Comparison of ENCODE assay signal across 9 cellular contexts in genomic region chr16:578870-579405, GRCh38. TPM values are rescaled to one million over a fixed set of nuclear protein-coding genes. Genes with fewer than 3 reads are reported as not detected.
DNase-seq lines count a peak whose midpoint lies in the region; ATAC-seq, FAIRE-seq and TF ChIP-seq lines count a peak whose summit lies in the region.
"Had no signal": no experiment of that assay in that cellular context is flagged by ENCODE, and none has a peak within 500 bp of the region (broad histone marks: within the 10 kb centered on the region; RNA-seq: fewer than 3 reads in every experiment).

No MANE protein-coding gene starts in this region.

- H3K27me3 ChIP-seq in Panc1 (ENCODE audit: control insufficient read depth, insufficient read depth, low read length) (no peaks in the 10 kb centered on the region), cardiac muscle cell (no peaks in the 10 kb centered on the region), rectal smooth muscle tissue (ENCODE audit: control insufficient read depth, insufficient read depth, low read length) (no peaks in the 10 kb centered on the region)

- intact Hi-C loops in Panc1 (cut with micrococcal nuclease; ENCODE audit: unreplicated experiment): no loop called here

- ATAC-seq in GM19023 (IDR thresholded peaks at IDR 0.05; ENCODE audit: unreplicated experiment): peak; percentile 51
- peak; percentile 86 for ATAC-seq in Panc1
- no peak for ATAC-seq in GM18873 (IDR thresholded peaks at IDR 0.05; ENCODE audit: low FRiP score, unreplicated experiment)

- DNase-seq in Panc1 (ENCODE audit: low read depth, low spot score) (peak; percentile 30), cardiac muscle cell (ENCODE audit: low read depth in 1 of 2, low spot score in 1 of 2) (peak; percentile 86 to 89), H54 (ENCODE audit: insufficient read length, low spot score) (no peak)
- peak; percentile 72 for DNase-seq in activated naive CD4-positive, alpha-beta T cell treated with Interleukin-2 at 50 U/mL for 16 hours

- POLR2A ChIA-PET in Panc1 (lab: Charles Lee): no interaction called here

- peak overlapping the region in 1 of 2 experiments; percentile 27; a peak in 1 of 4 replicates for H3K4me3 ChIP-seq in Panc1 (ENCODE audit: low read depth in 2 of 2, low read length in 2 of 2)
- H3K4me3 ChIP-seq in cardiac muscle cell: peak overlapping the region; percentile 14
- peak overlapping the region; percentile 60 for H3K4me3 ChIP-seq in rectal smooth muscle tissue (ENCODE audit: low read length)

- CTCF ChIA-PET in Panc1 (lab: Charles Lee): no interaction called here

- in situ Hi-C loops in Panc1 (cut with HindIII; ENCODE audit: low pct_unique_long_range_greater_than_20kb, low sequenced_read_pairs): no loop called here

- no TSS peak for BruUV-seq in Panc1 (replicated peaks; lab: Mats Ljungman, UMichigan)

- H3K4me1 ChIP-seq in Panc1 (ENCODE audit: control insufficient read depth, insufficient read depth, low read length): peaks cover 16% of the 10 kb centered on the region
- H3K4me1 ChIP-seq in cardiac muscle cell (ENCODE audit: low read depth): peaks cover 6% of the 10 kb centered on the region
- no peaks in the 10 kb centered on the region for H3K4me1 ChIP-seq in rectal smooth muscle tissue (ENCODE audit: control insufficient read depth, insufficient read depth, low read length)

- no peak for TF ChIP-seq POLR2A in H54 (IDR thresholded peaks at IDR 0.05; ENCODE audit: low read depth, low read length)

- no peaks in the 10 kb centered on the region for H3K36me3 ChIP-seq in Panc1 (ENCODE audit: control insufficient read depth, insufficient read depth, low read length)
- no peaks in the 10 kb centered on the region for H3K36me3 ChIP-seq in cardiac muscle cell
- H3K36me3 ChIP-seq in rectal smooth muscle tissue (ENCODE audit: control insufficient read depth, insufficient read depth, low read length): peaks cover 2% of the 10 kb centered on the region

- H3K27ac ChIP-seq in 22Rv1 (no peak overlapping the region), Panc1 (ENCODE audit: low read length) (no peak overlapping the region), cardiac muscle cell (no peak overlapping the region), rectal smooth muscle tissue (ENCODE audit: low read depth, low read length) (no peak overlapping the region)

- TF ChIP-seq CTCF in 22Rv1 (IDR thresholded peaks at IDR 0.05) (peak; percentile 76), Panc1 (IDR thresholded peaks at IDR 0.05) (peak; percentile 92), cardiac muscle cell (IDR thresholded peaks at IDR 0.05; ENCODE audit: low read depth, low read length) (peak; percentile 92)

- H3K9ac ChIP-seq in rectal smooth muscle tissue (ENCODE audit: low read length): no peak overlapping the region

- H3K9me3 ChIP-seq in Panc1 (ENCODE audit: control insufficient read depth, insufficient read depth, low read depth, low read length): no peaks in the 10 kb centered on the region
- H3K9me3 ChIP-seq in cardiac muscle cell (ENCODE audit: low read depth): no peaks in the 10 kb centered on the region

- no peak for FAIRE-seq in H54 (lab: Jason Lieb, UNC)
- FAIRE-seq: frontal cortex had no signal

RNA-seq across cellular contexts. Expression of gene PIGQ, which starts 9.2 kb away (rescaled TPM):
- total RNA-seq in Panc1 (2021; ENCODE audit: unreplicated experiment) (83.5 TPM), cardiac muscle cell (124 and 126 TPM in 2 replicates)
- 84.1 TPM for polyA plus RNA-seq in Panc1 (2012; ENCODE audit: insufficient read length)
- polyA plus RNA-seq in cardiac muscle cell: 89.2 and 110 TPM in 2 replicates

RNA-seq across cellular contexts. Expression of gene RAB40C, which starts 10.9 kb away (rescaled TPM):
- 30.7 TPM for total RNA-seq in Panc1 (2021; ENCODE audit: unreplicated experiment)
- polyA plus RNA-seq in Panc1 (2012; ENCODE audit: insufficient read length): 44.4 TPM
- 40.7 and 45.9 TPM in 2 replicates for total RNA-seq in cardiac muscle cell
- 30.8 and 36.9 TPM in 2 replicates for polyA plus RNA-seq in cardiac muscle cell

RNA-seq across cellular contexts. Expression of gene NHLRC4, which starts 12.1 kb away (rescaled TPM):
- total RNA-seq in Panc1 (2021; ENCODE audit: unreplicated experiment) (4.0 TPM), cardiac muscle cell (3.6 and 3.9 TPM in 2 replicates)
- polyA plus RNA-seq in Panc1 (2012; ENCODE audit: insufficient read length): 5.2 TPM
- 2.2 and 2.6 TPM in 2 replicates for polyA plus RNA-seq in cardiac muscle cell

RNA-seq across cellular contexts. Expression of gene PRR35, which starts 18.7 kb away (rescaled TPM):
- total RNA-seq in Panc1 (2021; ENCODE audit: unreplicated experiment) (2.2 TPM), cardiac muscle cell (0.14 and 0.66 TPM in 2 replicates)
- 3.9 TPM for polyA plus RNA-seq in Panc1 (2012; ENCODE audit: insufficient read length)
- polyA plus RNA-seq in cardiac muscle cell: 0.40 TPM in 1 of 2 replicates, not detected in the other
- total RNA-seq: frontal cortex had no signal

RNA-seq across cellular contexts. Expression of gene CAPN15, which starts 51.4 kb away (rescaled TPM):
- 78.5 TPM for total RNA-seq in Panc1 (2021; ENCODE audit: unreplicated experiment)
- 117 TPM for polyA plus RNA-seq in Panc1 (2012; ENCODE audit: insufficient read length)
- 58.2 and 63.3 TPM in 2 replicates for total RNA-seq in cardiac muscle cell
- 19.0 and 38.1 TPM in 2 replicates for polyA plus RNA-seq in cardiac muscle cell
